In the genomic region with DNA sequence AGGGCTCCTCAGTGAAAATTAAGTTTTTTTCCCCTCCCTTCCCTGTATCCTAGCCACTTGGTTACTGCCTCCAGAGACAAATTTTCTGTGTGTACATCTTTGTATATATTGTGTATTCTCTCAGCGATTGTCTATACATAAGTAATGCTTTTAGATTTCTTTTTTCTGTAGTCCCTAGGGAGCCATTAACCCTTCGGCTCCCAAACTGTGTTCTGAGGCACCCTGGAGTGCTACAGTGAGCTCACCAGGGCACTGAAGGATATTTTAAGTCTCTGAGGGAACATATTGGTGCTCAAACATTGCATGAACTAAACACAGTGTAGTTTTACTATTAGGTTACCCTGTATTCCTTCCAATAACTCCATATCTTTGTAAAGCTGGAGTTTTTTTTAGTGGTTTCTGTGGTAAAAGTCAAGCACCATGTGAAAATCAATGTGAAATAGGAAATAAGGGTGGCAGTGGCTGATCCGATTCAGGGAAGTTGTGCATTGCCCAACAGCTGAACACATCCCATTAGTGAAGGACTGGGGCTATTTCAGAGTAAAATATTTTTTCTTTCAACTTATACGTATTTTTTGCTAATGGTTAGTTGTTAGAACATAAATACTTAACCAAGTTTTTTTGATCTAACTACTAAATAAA, we compare ENCODE assay signal across 1 cellular context.
TF ChIP-seq lines count a peak whose summit lies in the region.

No MANE protein-coding gene starts in this region.

TF ChIP-seq in HepG2, 621 proteins besides CTCF, POLR2A, EP300 and RAD21:
- TF ChIP-seq, protein P1, sequence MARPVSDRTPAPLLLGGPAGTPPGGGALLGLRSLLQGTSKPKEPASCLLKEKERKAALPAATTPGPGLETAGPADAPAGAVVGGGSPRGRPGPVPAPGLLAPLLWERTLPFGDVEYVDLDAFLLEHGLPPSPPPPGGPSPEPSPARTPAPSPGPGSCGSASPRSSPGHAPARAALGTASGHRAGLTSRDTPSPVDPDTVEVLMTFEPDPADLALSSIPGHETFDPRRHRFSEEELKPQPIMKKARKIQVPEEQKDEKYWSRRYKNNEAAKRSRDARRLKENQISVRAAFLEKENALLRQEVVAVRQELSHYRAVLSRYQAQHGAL (CRISPR knock-in tag; IDR thresholded peaks at IDR 0.05; ENCODE audit: not compliant biosample characterization), result no peak
- peak; percentile 82 for TF ChIP-seq ZNF652 (CRISPR knock-in tag; IDR thresholded peaks at IDR 0.05; ENCODE audit: borderline replicate concordance, low read depth)
